8 cellular contexts compared by ENCODE assay signal in the genomic region with DNA sequence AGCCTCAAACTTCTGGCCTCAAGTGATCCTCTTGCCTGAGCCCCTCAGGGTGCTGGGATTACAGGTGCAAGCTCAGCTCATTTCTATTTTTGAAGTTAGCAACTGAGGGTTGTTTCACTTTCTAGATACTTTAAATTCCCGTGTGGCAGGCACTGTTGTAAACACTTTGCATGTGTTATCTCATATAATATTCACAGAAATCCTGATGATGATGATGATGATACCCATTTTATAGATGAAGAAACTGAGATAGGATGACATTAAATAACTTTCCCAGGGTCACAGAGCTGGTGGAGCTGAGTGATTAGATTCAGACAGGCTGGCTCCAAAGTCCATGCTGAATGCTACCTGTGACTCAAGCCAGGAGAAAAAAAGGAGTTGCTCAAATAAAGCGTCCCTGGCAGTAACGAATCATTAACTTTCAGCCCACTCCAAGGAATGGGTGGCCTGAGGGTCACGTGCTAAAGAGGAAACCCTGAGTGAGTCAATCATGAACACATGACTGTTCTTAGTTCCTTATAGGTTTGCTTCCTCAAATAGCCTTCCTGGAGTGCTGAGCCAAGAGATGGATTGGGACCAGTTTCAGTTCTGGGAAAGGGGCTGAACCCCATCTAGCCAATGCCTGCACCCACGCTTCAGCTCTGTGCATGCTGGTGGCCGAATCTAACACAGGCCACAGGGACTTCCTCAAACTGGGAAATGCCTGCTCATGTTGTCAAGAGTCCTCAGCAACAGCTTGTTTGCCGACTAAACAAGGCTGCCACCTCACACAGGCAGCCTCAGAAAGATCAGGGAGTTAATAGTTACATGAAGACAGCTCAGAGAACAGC. TPM values are rescaled to one million over a fixed set of nuclear protein-coding genes. Genes with fewer than 3 reads are reported as not detected.
DNase-seq lines count a peak whose midpoint lies in the region; ATAC-seq and TF ChIP-seq lines count a peak whose summit lies in the region.

No MANE protein-coding gene starts in this region.

- no peaks in the 10 kb centered on the region for H3K9me3 Mint-ChIP-seq in activated T-cell treated with anti-CD3 and anti-CD28 coated beads, Interleukin-2, amount 50 U/mL, for 24 hours
- H3K9me3 Mint-ChIP-seq in natural killer cell treated with Interleukin-12 subunit alpha and Interleukin-12 subunit beta and Interleukin-15 and Interleukin-18, amount 100 ng/mL, for 72 hours = no peaks in the 10 kb centered on the region

- peak overlapping the region; percentile 74 for H2BK5ac ChIP-seq in IMR-90 (ENCODE audit: low read depth, low read length, poor library complexity, severe bottlenecking)

- peak overlapping the region; percentile 8; the same call in 1 of the 2 replicates for H3K23ac ChIP-seq in IMR-90 (ENCODE audit: low read depth, low read length)

- H3K56ac ChIP-seq in IMR-90 (ENCODE audit: extremely low read depth, insufficient read depth, low read length) = peak overlapping the region; percentile 40

- H3K27ac Mint-ChIP-seq in activated T-cell treated with anti-CD3 and anti-CD28 coated beads, Interleukin-2, amount 50 U/mL, for 24 hours = peak overlapping the region; percentile 72
- H3K27ac Mint-ChIP-seq in natural killer cell treated with Interleukin-12 subunit alpha and Interleukin-12 subunit beta and Interleukin-15 and Interleukin-18, amount 100 ng/mL, for 72 hours = peak overlapping the region; percentile 19 to 62

- H3K4ac ChIP-seq in IMR-90 (ENCODE audit: low read depth, low read length) = peak overlapping the region; percentile 72

- peaks cover 42% of the 10 kb centered on the region for H3K4me1 Mint-ChIP-seq in activated T-cell treated with anti-CD3 and anti-CD28 coated beads, Interleukin-2, amount 50 U/mL, for 24 hours (ENCODE audit: low read depth)
- H3K4me1 Mint-ChIP-seq in natural killer cell treated with Interleukin-12 subunit alpha and Interleukin-12 subunit beta and Interleukin-15 and Interleukin-18, amount 100 ng/mL, for 72 hours (ENCODE audit: low read depth in 2 of 2) = peaks cover 13 to 14% of the 10 kb centered on the region in 2 donors

- BruUV-seq in IMR-90 (replicated peaks; lab: Mats Ljungman, UMichigan) = no TSS peak

- H2BK15ac ChIP-seq in IMR-90 (ENCODE audit: low read depth, low read length) = peak overlapping the region; percentile 69; the same call in 2 of the 3 replicates

- H3K4me1 ChIP-seq in IMR-90 (ENCODE audit: control insufficient read depth, insufficient read depth, low read length) (peaks cover 7% of the 10 kb centered on the region; the same call in 1 of the 2 replicates), esophagus squamous epithelium (peaks cover 5 to 52% (median 21%) of the 10 kb centered on the region in 3 donors)

- intact Hi-C loops in IMR-90 (cut with micrococcal nuclease) (loop anchor here (2.0 kb wide), 1 partner anchor 44 kb away; no protein-coding TSS in a partner anchor), esophagus squamous epithelium (cut with DNase I) (no loop called here)

- dilution Hi-C loops in IMR-90 (cut with HindIII; ENCODE audit: low sequenced_read_pairs, unreplicated experiment) = no loop called here

- peak overlapping the region; percentile 20; the same call in 1 of the 2 replicates for H3K4me3 ChIP-seq in IMR-90 (ENCODE audit: insufficient read depth, low read depth, low read length)
- peak overlapping the region in 3 of 4 donors; percentile 0 to 39 (median 21) for H3K4me3 ChIP-seq in esophagus squamous epithelium

- no CpG with 5 or more reads among the region's 7 CpGs for WGBS in IMR-90 (ENCODE audit: extremely low coverage in 2 of 2, insufficient read length in 1 of 2), 2 experiments
- 6 to 17% methylated on average over 6 to 7 of the region's 7 CpGs for WGBS in esophagus squamous epithelium, 2 donors

- peak overlapping the region; percentile 91 for H3K27ac ChIP-seq in IMR-90 (ENCODE audit: insufficient read depth, low read length)
- H3K27ac ChIP-seq in esophagus squamous epithelium = peak overlapping the region; percentile 59 to 82 (median 77)

- no peaks in the 10 kb centered on the region for H3K27me3 ChIP-seq in IMR-90 (ENCODE audit: control insufficient read depth, insufficient read depth, low read length)
- no peaks in the 10 kb centered on the region for H3K27me3 ChIP-seq in esophagus squamous epithelium

- in situ Hi-C loops in IMR-90 (cut with MboI; ENCODE audit: low sequenced_read_pairs) = no loop called here

- H4K20me1 ChIP-seq in IMR-90 (ENCODE audit: insufficient read depth, low read length) = no peaks in the 10 kb centered on the region

- H2AK9ac ChIP-seq in IMR-90 (replicated peaks; ENCODE audit: low read depth, low read length, poor library complexity) = peak overlapping the region; percentile 74

- H3K9me3 ChIP-seq in IMR-90 (ENCODE audit: control insufficient read depth, insufficient read depth, low read length) (no peaks in the 10 kb centered on the region), esophagus squamous epithelium (no peaks in the 10 kb centered on the region)

- no peak for TF ChIP-seq POLR2A in IMR-90 (IDR thresholded peaks at IDR 0.05; ENCODE audit: low read depth, low read length)
- TF ChIP-seq POLR2A in esophagus squamous epithelium (IDR thresholded peaks at IDR 0.05) = no peak

- no peaks in the 10 kb centered on the region for H3K36me3 Mint-ChIP-seq in activated T-cell treated with anti-CD3 and anti-CD28 coated beads, Interleukin-2, amount 50 U/mL, for 24 hours (ENCODE audit: low read depth)
- H3K36me3 Mint-ChIP-seq in natural killer cell treated with Interleukin-12 subunit alpha and Interleukin-12 subunit beta and Interleukin-15 and Interleukin-18, amount 100 ng/mL, for 72 hours = no peaks in the 10 kb centered on the region

- H3K14ac ChIP-seq in IMR-90 (replicated peaks; ENCODE audit: low read depth, low read length) = peak overlapping the region; percentile 76

- H3K36me3 ChIP-seq in IMR-90 (ENCODE audit: control insufficient read depth, insufficient read depth, low read length) = no peaks in the 10 kb centered on the region
- no peaks in the 10 kb centered on the region for H3K36me3 ChIP-seq in esophagus squamous epithelium

- H3K18ac ChIP-seq in IMR-90 (ENCODE audit: low read depth, low read length) = peak overlapping the region; percentile 53

- no peak for DNase-seq in activated T-cell treated with anti-CD3 and anti-CD28 coated beads, Interleukin-2, amount 50 U/mL, for 24 hours
- DNase-seq in activated T-cell treated with anti-CD3 and anti-CD28 coated beads for 4 hours (no peak), IMR-90 (peak; percentile 91), SKM-1 (lab: John Stamatoyannopoulos, UW; ENCODE audit: unreplicated experiment) (peak; percentile 89), esophagus squamous epithelium (lab: John Stamatoyannopoulos, UW) (peak; percentile 8), occipital lobe (lab: John Stamatoyannopoulos, UW) (no peak)
- no peak for DNase-seq in natural killer cell treated with Interleukin-12 subunit alpha and Interleukin-12 subunit beta and Interleukin-15 and Interleukin-18, amount 100 ng/mL, for 72 hours (ENCODE audit: low spot score)

- no peak for TF ChIP-seq RAD21 in IMR-90 (IDR thresholded peaks at IDR 0.05; ENCODE audit: low read length)

- H3K9me1 ChIP-seq in IMR-90 (ENCODE audit: insufficient read depth, low read length) = peaks cover 14% of the 10 kb centered on the region

- peak overlapping the region; percentile 37 to 95 for H4K8ac ChIP-seq in IMR-90 (ENCODE audit: low read depth in 2 of 2, low read length in 2 of 2)

- no peaks in the 10 kb centered on the region for H3K27me3 Mint-ChIP-seq in activated T-cell treated with anti-CD3 and anti-CD28 coated beads, Interleukin-2, amount 50 U/mL, for 24 hours
- peaks cover 7 to 11% of the 10 kb centered on the region in 2 donors for H3K27me3 Mint-ChIP-seq in natural killer cell treated with Interleukin-12 subunit alpha and Interleukin-12 subunit beta and Interleukin-15 and Interleukin-18, amount 100 ng/mL, for 72 hours

- POLR2A ChIA-PET in IMR-90 (lab: Charles Lee; ENCODE audit: unreplicated experiment) = interaction anchor here (0.7 kb wide), 1 partner anchor 101 kb away, joined by 7 read pairs; no protein-coding TSS in a partner anchor

- TF ChIP-seq CTCF in IMR-90 (conservative IDR thresholded peaks at IDR 0.05; ENCODE audit: low read depth, low read length) (no peak), esophagus squamous epithelium (IDR thresholded peaks at IDR 0.05) (no peak)

- H2BK20ac ChIP-seq in IMR-90 (ENCODE audit: low read depth, low read length) = peak overlapping the region; percentile 35; the same call in 1 of the 2 replicates

- H3K9ac ChIP-seq in IMR-90 (ENCODE audit: low read depth, low read length) = peak overlapping the region; percentile 56

- ATAC-seq in GM21825 (IDR thresholded peaks at IDR 0.05; ENCODE audit: unreplicated experiment) = peak; percentile 61
- ATAC-seq in IMR-90 (ENCODE audit: low read depth) = peak; percentile 82
- peak; percentile 39 to 41 for ATAC-seq in natural killer cell treated with Interleukin-12 subunit alpha and Interleukin-12 subunit beta and Interleukin-15 and Interleukin-18, amount 100 ng/mL, for 72 hours

- no peak overlapping the region for H3K4me3 Mint-ChIP-seq in activated T-cell treated with anti-CD3 and anti-CD28 coated beads, Interleukin-2, amount 50 U/mL, for 24 hours
- no peak overlapping the region for H3K4me3 Mint-ChIP-seq in natural killer cell treated with Interleukin-12 subunit alpha and Interleukin-12 subunit beta and Interleukin-15 and Interleukin-18, amount 100 ng/mL, for 72 hours

- H2AK5ac ChIP-seq in IMR-90 (ENCODE audit: low read depth, low read length) = peak overlapping the region; percentile 41; the same call in 1 of the 2 replicates

- peak overlapping the region; percentile 65 for H4K91ac ChIP-seq in IMR-90 (ENCODE audit: insufficient read depth, low read depth, low read length)

- H2BK120ac ChIP-seq in IMR-90 (ENCODE audit: low read depth, low read length) = peak overlapping the region; percentile 53

- CTCF ChIA-PET in IMR-90 (lab: Yijun Ruan, JAX) = interaction anchor here (0.7 kb wide), 1 partner anchor 414 kb away, joined by 4 read pairs; no protein-coding TSS in a partner anchor

- H3K4me2 ChIP-seq in IMR-90 (ENCODE audit: low read depth, low read length) = peak overlapping the region; percentile 70

- no peaks in the 10 kb centered on the region for H3K79me1 ChIP-seq in IMR-90 (ENCODE audit: low read depth in 1 of 2, low read length in 2 of 2)

- H2AFZ ChIP-seq in IMR-90 (replicated peaks; ENCODE audit: low read length, poor library complexity) = peak overlapping the region; percentile 93

- H4K5ac ChIP-seq in IMR-90 (ENCODE audit: low read depth, low read length) = peak overlapping the region; percentile 94

TF ChIP-seq in IMR-90, 13 proteins besides CTCF, POLR2A, EP300 and RAD21 (continues in another document):
- no peak for TF ChIP-seq SMC3 (IDR thresholded peaks at IDR 0.05; ENCODE audit: low read depth, low read length)

RNA-seq across cellular contexts. Expression of a gene that starts 52.8 kb away (rescaled TPM):
- total RNA-seq in IMR-90 (2012; rRNA removed) (0.83 and 1.1 TPM in 2 replicates), esophagus squamous epithelium (100 to 1,000 TPM in 2 of 4 donors, 10 to 100 TPM in 2; 94.6 to 197 (median 125) TPM), occipital lobe (1.6 TPM)
- polyA plus RNA-seq in IMR-90 (2012; rRNA removed) = 0.44 and 0.59 TPM in 2 replicates
- 1.1 and 1.6 TPM in 2 replicates for polyA plus RNA-seq in IMR-90 (2012; cell fraction: cytosol; rRNA removed)
- polyA plus RNA-seq in IMR-90 (2012; cell fraction: nucleus; rRNA removed; ENCODE audit: low replicate concordance) = 0.41 and 0.99 TPM in 2 replicates
- 10 to 100 TPM in 1 of 2 donors, 1 to 10 TPM in 1; 8.5 to 15.4 TPM for total RNA-seq in natural killer cell treated with Interleukin-12 subunit alpha and Interleukin-12 subunit beta and Interleukin-15 and Interleukin-18, amount 100 ng/mL, for 72 hours

Comparison
In these comparisons a context has a peak if more than half of its experiments do, and no peak if none do; other contexts are left out.
1. DNase-seq: peak in IMR-90 (single experiment), SKM-1 (single experiment) and esophagus squamous epithelium (single experiment); none in activated T-cell treated with anti-CD3 and anti-CD28 coated beads, Interleukin-2, amount 50 U/mL, for 24 hours (single experiment), activated T-cell treated with anti-CD3 and anti-CD28 coated beads for 4 hours (single experiment), natural killer cell treated with Interleukin-12 subunit alpha and Interleukin-12 subunit beta and Interleukin-15 and Interleukin-18, amount 100 ng/mL, for 72 hours (single experiment) and occipital lobe (single experiment).
2. RNA of a gene that starts 52.8 kb away (total RNA-seq): 94.6 to 197 TPM in esophagus squamous epithelium; 8.5 to 15.4 TPM in natural killer cell treated with Interleukin-12 subunit alpha and Interleukin-12 subunit beta and Interleukin-15 and Interleukin-18, amount 100 ng/mL, for 72 hours, 1.6 TPM in occipital lobe (single experiment) and 0.83 to 1.1 TPM in IMR-90; every median in the first group is over 4 times any median in the second.
3. Peak in every context shown above with its lines, with median percentiles within 50 percentile points of each other: ATAC-seq.